Comparison of ENCODE assay signal across 32 cellular contexts in the genomic region with DNA sequence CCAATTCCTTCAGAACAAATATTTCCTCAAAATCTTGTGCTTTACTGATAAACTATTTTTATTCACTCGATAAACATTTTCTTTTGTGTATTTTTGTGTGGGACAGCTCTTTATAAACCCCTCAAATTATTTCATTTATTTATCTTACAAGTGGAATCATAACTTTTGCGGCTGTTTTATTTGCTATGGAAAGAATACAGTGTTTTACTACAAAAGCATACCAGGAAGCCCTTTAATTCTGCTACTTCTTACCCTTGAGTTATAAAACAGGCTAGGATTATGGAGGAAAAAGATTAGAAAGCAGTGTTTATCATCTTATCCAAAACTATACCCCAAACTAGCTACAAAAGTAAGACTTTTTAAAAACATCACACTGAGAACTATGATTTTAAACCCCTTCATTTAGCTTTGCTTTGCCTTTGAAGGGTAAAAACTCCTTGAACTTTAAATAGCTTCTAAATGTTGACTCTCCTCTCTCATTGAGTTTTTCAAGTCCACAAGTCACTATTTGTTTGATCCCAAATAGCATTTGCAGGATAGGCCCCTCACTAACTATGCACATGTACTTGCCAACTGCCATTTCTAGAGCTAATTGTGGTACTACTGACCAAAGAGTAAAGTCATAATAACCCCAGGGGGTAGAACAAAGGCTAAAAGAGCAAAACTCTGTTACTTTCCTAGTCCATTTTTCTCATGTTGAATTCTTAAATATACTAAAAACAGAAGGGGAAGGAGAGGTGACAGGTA. TPM values are rescaled to one million over a fixed set of nuclear protein-coding genes. Genes with fewer than 3 reads are reported as not detected.
"Had no signal": no experiment of that assay in that cellular context is flagged by ENCODE, and none has a peak within 500 bp of the region (broad histone marks: within the 10 kb centered on the region; RNA-seq: fewer than 3 reads in every experiment).

No MANE protein-coding gene starts in this region.

- H3K27ac ChIP-seq: ascending aorta, breast epithelium, VCaP had no signal

- ATAC-seq: activated CD8-positive, alpha-beta T cell treated with anti-CD3 and anti-CD28 coated beads for 36 hours; activated naive CD4-positive, alpha-beta T cell treated with anti-CD3 and anti-CD28 coated beads, Interleukin-2, amount 50 U/mL, for 72 hours; activated naive CD8-positive, alpha-beta T cell treated with anti-CD3 and anti-CD28 coated beads, Interleukin-2, amount 50 U/mL, for 24 hours; activated T-cell treated with anti-CD3 and anti-CD28 coated beads, Interleukin-2, amount 50 U/mL, for 4 hours; activated T-cell treated with anti-CD3 and anti-CD28 coated beads, Interleukin-2, amount 50 U/mL, for 72 hours; activated T-helper 17 cell treated with anti-CD3 and anti-CD28 coated beads, Interleukin-2, amount 50 U/mL, for 72 hours had no signal

- H3K4me3 ChIP-seq: ascending aorta, breast epithelium had no signal

- DNase-seq: activated B cell treated with CpG ODN at 0.5 μM for 24 hours; activated CD4-positive, alpha-beta memory T cell treated with anti-CD3 and anti-CD28 coated beads for 36 hours; activated CD4-positive, alpha-beta T cell treated with anti-CD3 and anti-CD28 coated beads for 4 hours; activated CD4-positive, alpha-beta T cell treated with anti-CD3 and anti-CD28 coated beads, Interleukin-2, amount 10 ng/mL, durations not matched to agents 24 days and 14 days; activated CD4-positive, alpha-beta T cell treated with anti-CD3 and anti-CD28 coated beads, Interleukin-2, amount 50 U/mL, for 1 hour; activated CD4-positive, alpha-beta T cell treated with anti-CD3 and anti-CD28 coated beads, Interleukin-2, amount 50 U/mL, for 4 hours; activated CD4-positive, CD25-positive, alpha-beta regulatory T cell treated with anti-CD3 and anti-CD28 coated beads, Interleukin-2, amount 50 U/mL, for 72 hours; activated CD8-positive, alpha-beta memory T cell treated with anti-CD3 and anti-CD28 coated beads, Interleukin-2, amount 50 U/mL, for 4 hours; activated CD8-positive, alpha-beta T cell treated with anti-CD3 and anti-CD28 coated beads for 36 hours; activated effector memory CD4-positive, alpha-beta T cell treated with anti-CD3 and anti-CD28 coated beads, Interleukin-2, amount 50 U/mL, for 16 hours; activated gamma-delta T cell treated with Interleukin-2 at 50 U/mL for 16 hours; activated naive CD4-positive, alpha-beta T cell; activated naive CD4-positive, alpha-beta T cell treated with anti-CD3 and anti-CD28 coated beads for 36 hours; activated naive CD4-positive, alpha-beta T cell treated with anti-CD3 and anti-CD28 coated beads, Interleukin-2, amount 50 U/mL, for 16 hours; activated naive CD8-positive, alpha-beta T cell treated with anti-CD3 and anti-CD28 coated beads, Interleukin-2, amount 10 ng/mL, durations not matched to agents 7 days and 5 days; activated naive CD8-positive, alpha-beta T cell treated with anti-CD3 and anti-CD28 coated beads, Interleukin-2, amount 50 U/mL, for 24 hours; activated T-cell treated with anti-CD3 and anti-CD28 coated beads for 4 hours; activated T-cell treated with anti-CD3 and anti-CD28 coated beads, Interleukin-2, amount 50 U/mL, for 1 hour; activated T-cell treated with anti-CD3 and anti-CD28 coated beads, Interleukin-2, amount 50 U/mL, for 4 hours; activated T-cell treated with anti-CD3 and anti-CD28 coated beads, Interleukin-2, amount 50 U/mL, for 72 hours; amygdala; anterior cingulate cortex; central memory CD4-positive, alpha-beta T cell; cerebellar nuclear complex; T-helper 1 cell; T-helper 2 cell; T-helper 9 cell had no signal

- H3K36me3 ChIP-seq: ascending aorta, breast epithelium had no signal

- H3K27me3 ChIP-seq: ascending aorta, breast epithelium had no signal

- H3K9me3 ChIP-seq: ascending aorta had no signal

- H3K4me1 ChIP-seq: ascending aorta, breast epithelium had no signal

RNA-seq across cellular contexts. Expression of gene SGMS2, which starts 45.8 kb away (rescaled TPM):
- total RNA-seq: activated B cell treated with CpG ODN at 0.5 μM for 24 hours; activated naive CD8-positive, alpha-beta T cell treated with anti-CD3 and anti-CD28 coated beads, Interleukin-2, amount 10 ng/mL, durations not matched to agents 7 days and 5 days had no signal
